In genomic region chr10:119834188-119834587, GRCh38 we compare ENCODE assay signal across 12 cellular contexts. TPM values are rescaled to one million over a fixed set of nuclear protein-coding genes. Genes with fewer than 3 reads are reported as not detected.
DNase-seq lines count a peak whose midpoint lies in the region; ATAC-seq and TF ChIP-seq lines count a peak whose summit lies in the region.
"Had no signal": no experiment of that assay in that cellular context is flagged by ENCODE, and none has a peak within 500 bp of the region (broad histone marks: within the 10 kb centered on the region; RNA-seq: fewer than 3 reads in every experiment).

No MANE protein-coding gene starts in this region.

- no peaks in the 10 kb centered on the region for H3K27me3 ChIP-seq in naive thymus-derived CD4-positive, alpha-beta T cell (ENCODE audit: control insufficient read depth in 2 of 2, insufficient read depth in 2 of 2, low read length in 2 of 2)
- no peaks in the 10 kb centered on the region for H3K27me3 ChIP-seq in suprapubic skin
- H3K27me3 ChIP-seq in mesendoderm (ENCODE audit: insufficient read depth, low read length, poor library complexity), result no peaks in the 10 kb centered on the region
- H3K27me3 ChIP-seq: upper lobe of left lung had no signal

- POLR2A ChIA-PET in activated CD4-positive, alpha-beta memory T cell treated with anti-CD3 and anti-CD28 coated beads, Interleukin-2, amount 10 ng/mL, durations not matched to agents 7 days and 5 days (lab: Charles Lee), result no interaction called here
- POLR2A ChIA-PET in naive thymus-derived CD4-positive, alpha-beta T cell (lab: Charles Lee), result no interaction called here

- H3K79me1 ChIP-seq in mesendoderm (ENCODE audit: low read length), result no peaks in the 10 kb centered on the region

- H3K27ac Mint-ChIP-seq in HFFc6, result peak overlapping the region; percentile 30
- peak overlapping the region; percentile 42 for H3K27ac Mint-ChIP-seq in activated CD4-positive, alpha-beta memory T cell treated with anti-CD3 and anti-CD28 coated beads, Interleukin-2, amount 10 ng/mL, durations not matched to agents 7 days and 5 days
- H3K27ac Mint-ChIP-seq in naive thymus-derived CD4-positive, alpha-beta T cell, result peak overlapping the region; percentile 22 to 85 (median 78)

- no peaks in the 10 kb centered on the region for H3K79me2 ChIP-seq in mesendoderm (ENCODE audit: control insufficient read depth, insufficient read depth, low read length)

- no peak for TF ChIP-seq CTCF in HFFc6 (IDR thresholded peaks at IDR 0.05)
- no peak for TF ChIP-seq CTCF in omental fat pad (IDR thresholded peaks at IDR 0.05)
- no peak for TF ChIP-seq CTCF in suprapubic skin (IDR thresholded peaks at IDR 0.05)

- no peak overlapping the region for H3K56ac ChIP-seq in mesendoderm (ENCODE audit: low read length)

- H2BK15ac ChIP-seq in mesendoderm (replicated peaks; ENCODE audit: low read depth), result no peak overlapping the region

- TF ChIP-seq POLR2A in suprapubic skin (IDR thresholded peaks at IDR 0.05), result no peak

- intact Hi-C loops in naive thymus-derived CD4-positive, alpha-beta T cell (cut with micrococcal nuclease), result loop anchor here in 1 of 2 donors (5.0 kb wide), 1 partner anchor 772 kb away; no protein-coding TSS in a partner anchor

- ATAC-seq in naive thymus-derived CD4-positive, alpha-beta T cell, result no peak
- no peak for ATAC-seq in omental fat pad (ENCODE audit: low FRiP score)

- H3K18ac ChIP-seq in mesendoderm (ENCODE audit: low read length), result no peak overlapping the region

- H3K27me3 Mint-ChIP-seq in HFFc6 (ENCODE audit: insufficient read depth), result no peaks in the 10 kb centered on the region
- H3K27me3 Mint-ChIP-seq in activated CD4-positive, alpha-beta memory T cell treated with anti-CD3 and anti-CD28 coated beads, Interleukin-2, amount 10 ng/mL, durations not matched to agents 7 days and 5 days, result no peaks in the 10 kb centered on the region
- H3K27me3 Mint-ChIP-seq in naive thymus-derived CD4-positive, alpha-beta T cell, result no peaks in the 10 kb centered on the region

- no peak overlapping the region for H3K4me2 ChIP-seq in mesendoderm (ENCODE audit: low read length)

- no peak overlapping the region for H2AK5ac ChIP-seq in mesendoderm (ENCODE audit: low read length)

- no peak overlapping the region for H2BK5ac ChIP-seq in mesendoderm (ENCODE audit: low read length)

- H3K4me3 Mint-ChIP-seq in HFFc6, result no peak overlapping the region
- H3K4me3 Mint-ChIP-seq in activated CD4-positive, alpha-beta memory T cell treated with anti-CD3 and anti-CD28 coated beads, Interleukin-2, amount 10 ng/mL, durations not matched to agents 7 days and 5 days, result no peak overlapping the region
- H3K4me3 Mint-ChIP-seq in naive thymus-derived CD4-positive, alpha-beta T cell, result peak overlapping the region in 1 of 10 donors; percentile 47
- H3K4me3 Mint-ChIP-seq: neural crest cell had no signal

- peaks cover 25 to 79% (median 29%) of the 10 kb centered on the region in 3 experiments for H3K36me3 ChIP-seq in naive thymus-derived CD4-positive, alpha-beta T cell (ENCODE audit: control insufficient read depth in 2 of 3, insufficient read depth in 3 of 3, low read length in 3 of 3)
- H3K36me3 ChIP-seq in suprapubic skin, result peaks cover 98% of the 10 kb centered on the region
- peaks cover 4% of the 10 kb centered on the region for H3K36me3 ChIP-seq in mesendoderm (ENCODE audit: control insufficient read depth, insufficient read depth, low read length)

- H3K27ac ChIP-seq in naive thymus-derived CD4-positive, alpha-beta T cell (ENCODE audit: low read depth, low read length), result no peak overlapping the region
- no peak overlapping the region for H3K27ac ChIP-seq in suprapubic skin
- H3K27ac ChIP-seq in mesendoderm (ENCODE audit: low read depth, low read length), result no peak overlapping the region
- H3K27ac ChIP-seq: upper lobe of left lung had no signal

- peaks cover 16% of the 10 kb centered on the region for H3K4me1 Mint-ChIP-seq in HFFc6 (ENCODE audit: low read depth)
- peaks cover 39% of the 10 kb centered on the region for H3K4me1 Mint-ChIP-seq in activated CD4-positive, alpha-beta memory T cell treated with anti-CD3 and anti-CD28 coated beads, Interleukin-2, amount 10 ng/mL, durations not matched to agents 7 days and 5 days
- H3K4me1 Mint-ChIP-seq in naive thymus-derived CD4-positive, alpha-beta T cell, result peaks cover 0 to 18% (median 8%) of the 10 kb centered on the region in 7 donors

- TF ChIP-seq EP300 in suprapubic skin (IDR thresholded peaks at IDR 0.05), result no peak

- peaks cover 60% of the 10 kb centered on the region for H3K36me3 Mint-ChIP-seq in HFFc6 (ENCODE audit: low read depth)
- peaks cover 91% of the 10 kb centered on the region for H3K36me3 Mint-ChIP-seq in activated CD4-positive, alpha-beta memory T cell treated with anti-CD3 and anti-CD28 coated beads, Interleukin-2, amount 10 ng/mL, durations not matched to agents 7 days and 5 days (ENCODE audit: low read depth)
- H3K36me3 Mint-ChIP-seq in naive thymus-derived CD4-positive, alpha-beta T cell, result peaks cover 4 to 52% (median 43%) of the 10 kb centered on the region in 5 donors

- no peaks in the 10 kb centered on the region for H3K9me3 ChIP-seq in naive thymus-derived CD4-positive, alpha-beta T cell (ENCODE audit: control insufficient read depth in 2 of 3, low read length in 3 of 3)
- no peaks in the 10 kb centered on the region for H3K9me3 ChIP-seq in suprapubic skin
- H3K9me3 ChIP-seq: upper lobe of left lung had no signal

- H3K9ac ChIP-seq in mesendoderm (ENCODE audit: low read length), result no peak overlapping the region

- H3K23ac ChIP-seq in mesendoderm (ENCODE audit: low read length), result no peak overlapping the region

- H3K4me1 ChIP-seq in naive thymus-derived CD4-positive, alpha-beta T cell (ENCODE audit: control insufficient read depth in 2 of 2, insufficient read depth in 2 of 2, low read length in 2 of 2), result no peaks in the 10 kb centered on the region
- H3K4me1 ChIP-seq in suprapubic skin, result no peaks in the 10 kb centered on the region
- H3K4me1 ChIP-seq in mesendoderm (ENCODE audit: control insufficient read depth, low read depth, low read length), result no peaks in the 10 kb centered on the region
- H3K4me1 ChIP-seq: upper lobe of left lung had no signal

- no peak overlapping the region for H4K8ac ChIP-seq in mesendoderm (ENCODE audit: low read depth, low read length)

- 91% methylated on average over 4 of the region's 4 CpGs for WGBS in suprapubic skin
- no CpG with 5 or more reads among the region's 4 CpGs for WGBS in mesendoderm (ENCODE audit: extremely low coverage, insufficient coverage, low lambda C conversion rate)

- H3K4me3 ChIP-seq in naive thymus-derived CD4-positive, alpha-beta T cell (ENCODE audit: low read length), result no peak overlapping the region
- H3K4me3 ChIP-seq in suprapubic skin (no peak overlapping the region), mesendoderm (ENCODE audit: low read length) (no peak overlapping the region)
- H3K4me3 ChIP-seq: upper lobe of left lung had no signal

- CTCF ChIA-PET in activated CD4-positive, alpha-beta memory T cell treated with anti-CD3 and anti-CD28 coated beads, Interleukin-2, amount 10 ng/mL, durations not matched to agents 7 days and 5 days (lab: Charles Lee), result no interaction called here
- CTCF ChIA-PET in naive thymus-derived CD4-positive, alpha-beta T cell (lab: Charles Lee), result no interaction called here

- H4K5ac ChIP-seq in mesendoderm (ENCODE audit: low read length), result no peak overlapping the region

- H2BK120ac ChIP-seq in mesendoderm (ENCODE audit: low read depth, low read length), result no peak overlapping the region

- DNase-seq in activated CD4-positive, alpha-beta T cell treated with anti-CD3 and anti-CD28 coated beads for 48 hours, result peak; percentile 25
- no peak for DNase-seq in activated CD4-positive, alpha-beta T cell treated with anti-CD3 and anti-CD28 coated beads for 4 hours
- DNase-seq in HFFc6 (no peak), omental fat pad (ENCODE audit: low spot score) (no peak), suprapubic skin (ENCODE audit: low spot score in 2 of 2) (no peak), mesendoderm (no peak)
- no peak for DNase-seq in activated CD4-positive, alpha-beta memory T cell treated with anti-CD3 and anti-CD28 coated beads, Interleukin-2, amount 10 ng/mL, durations not matched to agents 7 days and 5 days
- DNase-seq in naive thymus-derived CD4-positive, alpha-beta T cell, result no peak
- DNase-seq: glutamatergic neuron, NCI-H187 treated with DMSO at 0.1 percent for 48 hours, upper lobe of left lung had no signal

- H3K4ac ChIP-seq in mesendoderm (ENCODE audit: low read depth, low read length), result no peak overlapping the region

- no peaks in the 10 kb centered on the region for H3K9me3 Mint-ChIP-seq in HFFc6
- H3K9me3 Mint-ChIP-seq in activated CD4-positive, alpha-beta memory T cell treated with anti-CD3 and anti-CD28 coated beads, Interleukin-2, amount 10 ng/mL, durations not matched to agents 7 days and 5 days, result peaks cover 4% of the 10 kb centered on the region
- H3K9me3 Mint-ChIP-seq in naive thymus-derived CD4-positive, alpha-beta T cell, result peaks cover 0 to 3% (median 0%) of the 10 kb centered on the region in 11 donors
- H3K9me3 Mint-ChIP-seq: neural crest cell had no signal

RNA-seq across cellular contexts. Expression of gene MCMBP, which starts 38.5 kb away (rescaled TPM):
- 10 to 100 TPM; 40.4 to 59.0 (median 53.5) TPM for total RNA-seq in HFFc6 (2021; fragmentation: NEBNext Ultra II Directional; extraction: Animal tissue kit (Norgen Biotek cat#: 25700))
- total RNA-seq in activated CD4-positive, alpha-beta memory T cell treated with anti-CD3 and anti-CD28 coated beads, Interleukin-2, amount 10 ng/mL, durations not matched to agents 7 days and 5 days, result 10 to 100 TPM; 86.2 to 87.6 TPM
- 10 to 100 TPM; 30.5 to 82.8 (median 42.6) TPM for total RNA-seq in naive thymus-derived CD4-positive, alpha-beta T cell
- polyA plus RNA-seq in naive thymus-derived CD4-positive, alpha-beta T cell, result 10 to 100 TPM; 47.6 to 67.7 TPM
- total RNA-seq in omental fat pad (10 to 100 TPM; 38.6 to 85.1 (median 56.3) TPM), suprapubic skin (10 to 100 TPM; 38.1 to 57.3 (median 55.4) TPM)
- 71.3 TPM for polyA plus RNA-seq in mesendoderm (2013, experiment 1 of 2)
- 70.8 TPM for polyA plus RNA-seq in mesendoderm (2013, experiment 2 of 2)

RNA-seq across cellular contexts. Expression of gene SEC23IP, which starts 58.3 kb away (rescaled TPM):
- 10 to 100 TPM; 76.9 to 95.5 (median 88.8) TPM for total RNA-seq in HFFc6 (2021; fragmentation: NEBNext Ultra II Directional; extraction: Animal tissue kit (Norgen Biotek cat#: 25700))
- 10 to 100 TPM; 58.3 to 69.3 TPM for total RNA-seq in activated CD4-positive, alpha-beta memory T cell treated with anti-CD3 and anti-CD28 coated beads, Interleukin-2, amount 10 ng/mL, durations not matched to agents 7 days and 5 days
- total RNA-seq in naive thymus-derived CD4-positive, alpha-beta T cell, result 10 to 100 TPM; 34.8 to 68.3 (median 54.4) TPM
- polyA plus RNA-seq in naive thymus-derived CD4-positive, alpha-beta T cell, result 10 to 100 TPM; 38.3 to 45.1 TPM
- total RNA-seq in omental fat pad (10 to 100 TPM; 15.9 to 37.3 (median 19.7) TPM), suprapubic skin (10 to 100 TPM; 20.8 to 49.6 (median 24.2) TPM)
- polyA plus RNA-seq in mesendoderm (2013, experiment 1 of 2), result 67.6 TPM
- polyA plus RNA-seq in mesendoderm (2013, experiment 2 of 2), result 67.2 TPM
